Comparison of ENCODE assay signal across 19 cellular contexts in genomic region chr12:114658002-114658441, GRCh38. TPM values are rescaled to one million over a fixed set of nuclear protein-coding genes. Genes with fewer than 3 reads are reported as not detected.
"Had no signal": no experiment of that assay in that cellular context is flagged by ENCODE, and none has a peak within 500 bp of the region (broad histone marks: within the 10 kb centered on the region; RNA-seq: fewer than 3 reads in every experiment).

No MANE protein-coding gene starts in this region.

- H3K4me3 Mint-ChIP-seq: activated CD4-positive, alpha-beta T cell treated with anti-CD3 and anti-CD28 coated beads, Interleukin-2, amount 10 ng/mL, durations not matched to agents 7 days and 5 days; activated naive CD8-positive, alpha-beta T cell; activated T-cell treated with anti-CD3 and anti-CD28 coated beads, Interleukin-2, amount 50 U/mL, for 72 hours; naive thymus-derived CD8-positive, alpha-beta T cell; T-helper 2 cell treated with Interferon-gamma antibody and Interleukin-4, amounts not matched to agents 5 μg/mL and 100 μg/mL, for 36 hours had no signal

- H3K9me3 Mint-ChIP-seq: activated CD4-positive, alpha-beta T cell treated with anti-CD3 and anti-CD28 coated beads, Interleukin-2, amount 10 ng/mL, durations not matched to agents 7 days and 5 days; T-helper 2 cell treated with Interferon-gamma antibody and Interleukin-4, amounts not matched to agents 5 μg/mL and 100 μg/mL, for 36 hours had no signal

- H3K36me3 Mint-ChIP-seq: activated naive CD8-positive, alpha-beta T cell; naive thymus-derived CD8-positive, alpha-beta T cell had no signal

- H3K9me3 ChIP-seq: transverse colon, vagina had no signal

- H3K4me3 ChIP-seq: transverse colon, vagina had no signal

- DNase-seq: activated CD4-positive, alpha-beta T cell treated with anti-CD3 and anti-CD28 coated beads, Interleukin-2, amount 10 ng/mL, durations not matched to agents 7 days and 5 days; activated CD8-positive, alpha-beta memory T cell treated with anti-CD3 and anti-CD28 coated beads, Interleukin-2, amount 50 U/mL, for 48 hours; activated gamma-delta T cell treated with Interleukin-2 at 50 U/mL for 16 hours; activated T-cell treated with anti-CD3 and anti-CD28 coated beads, Interleukin-2, amount 50 U/mL, for 72 hours; brain microvascular endothelial cell; cortex of kidney; effector CD8-positive, alpha-beta T cell; head of caudate nucleus; left cardiac atrium; naive thymus-derived CD8-positive, alpha-beta T cell; nucleus accumbens; small intestine; stimulated activated CD4-positive, alpha-beta T cell treated with anti-CD3 and anti-CD28 coated beads, Interleukin-4, amount 100 ng/mL, for 4 hours; stimulated activated CD8-positive, alpha-beta memory T cell treated with anti-CD3 and anti-CD28 coated beads, Interleukin-4, amount 100 ng/mL, for 48 hours; stimulated activated naive CD8-positive, alpha-beta T cell treated with anti-CD3 and anti-CD28 coated beads, Interleukin-15, Interleukin-2, amounts not matched to agents 100 U/mL and 50 U/mL, for 24 hours; transverse colon had no signal

- H3K4me1 Mint-ChIP-seq: activated CD4-positive, alpha-beta T cell treated with anti-CD3 and anti-CD28 coated beads, Interleukin-2, amount 10 ng/mL, durations not matched to agents 7 days and 5 days had no signal

- H3K27ac Mint-ChIP-seq: activated CD4-positive, alpha-beta T cell treated with anti-CD3 and anti-CD28 coated beads, Interleukin-2, amount 10 ng/mL, durations not matched to agents 7 days and 5 days; activated naive CD8-positive, alpha-beta T cell; activated T-cell treated with anti-CD3 and anti-CD28 coated beads, Interleukin-2, amount 50 U/mL, for 72 hours; naive thymus-derived CD8-positive, alpha-beta T cell; T-helper 2 cell treated with Interferon-gamma antibody and Interleukin-4, amounts not matched to agents 5 μg/mL and 100 μg/mL, for 36 hours had no signal

- ATAC-seq: activated T-cell treated with anti-CD3 and anti-CD28 coated beads, Interleukin-2, amount 50 U/mL, for 72 hours; left cardiac atrium; naive thymus-derived CD8-positive, alpha-beta T cell; stimulated activated naive CD8-positive, alpha-beta T cell treated with anti-CD3 and anti-CD28 coated beads, Interleukin-15, Interleukin-2, amounts not matched to agents 100 U/mL and 50 U/mL, for 24 hours had no signal

- H3K27ac ChIP-seq: brain microvascular endothelial cell, transverse colon, vagina had no signal

- H3K27me3 ChIP-seq: brain microvascular endothelial cell, vagina had no signal

- H3K36me3 ChIP-seq: brain microvascular endothelial cell, transverse colon, vagina had no signal

- H3K4me1 ChIP-seq: transverse colon had no signal

RNA-seq across cellular contexts. Expression of gene TBX3, which starts 26.0 kb away (rescaled TPM):
- total RNA-seq: activated CD4-positive, alpha-beta T cell treated with anti-CD3 and anti-CD28 coated beads, Interleukin-2, amount 10 ng/mL, durations not matched to agents 7 days and 5 days; naive thymus-derived CD8-positive, alpha-beta T cell had no signal
- polyA plus RNA-seq: naive thymus-derived CD8-positive, alpha-beta T cell had no signal
